In genomic region chr2:231412616-231412963, GRCh38 we compare ENCODE assay signal across 9 cellular contexts. TPM values are rescaled to one million over a fixed set of nuclear protein-coding genes. Genes with fewer than 3 reads are reported as not detected.
A peak's percentile ranks its signal among the peaks of the same experiment; 100 is the strongest.
DNase-seq lines count a peak whose midpoint lies in the region; ATAC-seq and TF ChIP-seq lines count a peak whose summit lies in the region.
"Had no signal": no experiment of that assay in that cellular context is flagged by ENCODE, and none has a peak within 500 bp of the region (broad histone marks: within the 10 kb centered on the region; RNA-seq: fewer than 3 reads in every experiment).

No MANE protein-coding gene starts in this region.

- ATAC-seq in GM21717 (IDR thresholded peaks at IDR 0.05; ENCODE audit: unreplicated experiment) (peak; percentile 3), right cardiac atrium (peak; percentile 8 to 14)

- H3F3A ChIP-seq in SK-N-SH (replicated peaks; ENCODE audit: insufficient read depth): peaks cover 7% of the 10 kb centered on the region

- no peaks in the 10 kb centered on the region for H4K20me1 ChIP-seq in SK-N-SH (ENCODE audit: insufficient read depth)

- H3K9me3 ChIP-seq in SK-N-SH (no peaks in the 10 kb centered on the region), right cardiac atrium (ENCODE audit: control insufficient read depth, low read length) (no peaks in the 10 kb centered on the region)

- no peaks in the 10 kb centered on the region for H3K9me2 ChIP-seq in SK-N-SH

- POLR2A ChIA-PET in SK-N-SH (lab: Yijun Ruan, JAX): interaction anchor here (0.6 to 1.6 kb wide), 4 partner anchors 12 to 52 kb away, joined by 3 to 7 read pairs (median 4); partner anchors contain the start of gene NCL
- POLR2A ChIA-PET in activated CD4-positive, alpha-beta memory T cell treated with anti-CD3 and anti-CD28 coated beads for 36 hours (lab: Charles Lee): no interaction called here

- no peak for TF ChIP-seq CTCF in SK-N-SH (IDR thresholded peaks at IDR 0.05)

- no peak overlapping the region for H3K4me3 Mint-ChIP-seq in activated CD4-positive, alpha-beta memory T cell treated with anti-CD3 and anti-CD28 coated beads for 36 hours

- H3K27ac ChIP-seq in SK-N-SH (ENCODE audit: low read depth in 2 of 2, low read length in 1 of 2): no peak overlapping the region
- no peak overlapping the region for H3K27ac ChIP-seq in right cardiac atrium (ENCODE audit: low read length)
- H3K27ac ChIP-seq in skin epidermis: peak overlapping the region in 2 of 21 experiments; percentile 3 to 45

- H3K4me1 ChIP-seq in SK-N-SH (ENCODE audit: control insufficient read depth in 1 of 2, insufficient read depth in 2 of 2, low read depth in 1 of 2, low read length in 1 of 2) (peaks cover 3% of the 10 kb centered on the region in 2 experiments; a peak in 1 of 4 replicates), right cardiac atrium (ENCODE audit: control insufficient read depth, insufficient read depth, low read length) (no peaks in the 10 kb centered on the region)

- H3K27me3 Mint-ChIP-seq in activated CD4-positive, alpha-beta memory T cell treated with anti-CD3 and anti-CD28 coated beads for 36 hours: peaks cover 36% of the 10 kb centered on the region

- H3K4me1 Mint-ChIP-seq in activated CD4-positive, alpha-beta memory T cell treated with anti-CD3 and anti-CD28 coated beads for 36 hours (ENCODE audit: low read depth): peaks cover 7% of the 10 kb centered on the region

- intact Hi-C loops in right cardiac atrium (cut with DNase I): loop anchor here (5.0 to 10.0 kb wide), 3 partner anchors 115 to 308 kb away; no protein-coding TSS in a partner anchor
- intact Hi-C loops in activated CD4-positive, alpha-beta memory T cell treated with anti-CD3 and anti-CD28 coated beads for 36 hours (cut with micrococcal nuclease): loop anchor here (1.0 to 5.0 kb wide), 4 partner anchors 40 to 310 kb away; no protein-coding TSS in a partner anchor

- no peak overlapping the region for H3K27ac Mint-ChIP-seq in activated CD4-positive, alpha-beta memory T cell treated with anti-CD3 and anti-CD28 coated beads for 36 hours

- WGBS in SK-N-SH (ENCODE audit: low lambda C conversion rate): 41% methylated on average over 7 of the region's 9 CpGs
- 38% methylated on average over 9 of the region's 9 CpGs for WGBS in right cardiac atrium

- H3K79me2 ChIP-seq in SK-N-SH (ENCODE audit: insufficient read depth): no peaks in the 10 kb centered on the region

- no peak for TF ChIP-seq EP300 in SK-N-SH (IDR thresholded peaks at IDR 0.05; ENCODE audit: borderline replicate concordance in 1 of 2, low read depth in 1 of 2, low read length in 1 of 2)

- CTCF ChIA-PET in SK-N-SH (lab: Yijun Ruan, JAX): interaction anchor here (0.6 to 17.2 kb wide), 73 partner anchors 8 to 534 kb away, joined by 3 to 302 read pairs (median 5); partner anchors contain the start of genes ARMC9 and NCL
- CTCF ChIA-PET in activated CD4-positive, alpha-beta memory T cell treated with anti-CD3 and anti-CD28 coated beads for 36 hours (lab: Charles Lee): interaction anchor here (0.6 to 2.7 kb wide), 8 partner anchors 17 to 588 kb away, joined by 3 to 15 read pairs (median 4); partner anchors contain the start of gene B3GNT7

- H3K36me3 Mint-ChIP-seq in activated CD4-positive, alpha-beta memory T cell treated with anti-CD3 and anti-CD28 coated beads for 36 hours: peaks cover 6% of the 10 kb centered on the region

- no peaks in the 10 kb centered on the region for H3K27me3 ChIP-seq in SK-N-SH (ENCODE audit: insufficient read depth)
- no peaks in the 10 kb centered on the region for H3K27me3 ChIP-seq in right cardiac atrium (ENCODE audit: control insufficient read depth, insufficient read depth)

- H3K4me3 ChIP-seq in SK-N-SH (ENCODE audit: low read depth in 2 of 2, low read length in 1 of 2) (peak overlapping the region; percentile 64 to 70), right cardiac atrium (ENCODE audit: low read length) (peak overlapping the region; percentile 51), skin epidermis (peak overlapping the region in 4 of 7 experiments; percentile 35 to 47 (median 44))

- peak overlapping the region; percentile 83 for H2AFZ ChIP-seq in SK-N-SH (ENCODE audit: low read depth)

- peaks cover 14% of the 10 kb centered on the region for H3K9me3 Mint-ChIP-seq in activated CD4-positive, alpha-beta memory T cell treated with anti-CD3 and anti-CD28 coated beads for 36 hours

- H3K36me3 ChIP-seq in SK-N-SH (replicated peaks in 1 of 2; ENCODE audit: control insufficient read depth in 1 of 2, insufficient read depth in 2 of 2, low read length in 1 of 2): no peaks in the 10 kb centered on the region

- peak; percentile 26 for DNase-seq in SK-N-SH
- no peak for DNase-seq in right cardiac atrium
- no peak for DNase-seq in DMS79 (lab: John Stamatoyannopoulos, UW)
- no peak for DNase-seq in midbrain (lab: John Stamatoyannopoulos, UW)
- DNase-seq in putamen (ENCODE audit: low spot score): no peak
- DNase-seq in activated CD4-positive, alpha-beta memory T cell treated with anti-CD3 and anti-CD28 coated beads for 36 hours: no peak

- TF ChIP-seq RAD21 in SK-N-SH (IDR thresholded peaks at IDR 0.05; ENCODE audit: low read length): no peak

- H3K9ac ChIP-seq in SK-N-SH: peak overlapping the region; percentile 90; the same call in 1 of the 2 replicates

- peak overlapping the region; percentile 97 for H3K4me2 ChIP-seq in SK-N-SH

TF ChIP-seq in SK-N-SH, 30 proteins besides CTCF, POLR2A, EP300 and RAD21:
- no peak for TF ChIP-seq RXRA (IDR thresholded peaks at IDR 0.05; ENCODE audit: borderline replicate concordance, low read depth)
- TF ChIP-seq MAX (IDR thresholded peaks at IDR 0.05; ENCODE audit: low read depth): 0 out of 2 replicates have a peak, but pooled peaks have one; percentile 3

RNA-seq across cellular contexts. Expression of gene B3GNT7, which starts 17.1 kb away (rescaled TPM):
- polyA plus RNA-seq in SK-N-SH (2012; rRNA removed): 0.05 and 0.12 TPM in 2 replicates
- polyA plus RNA-seq in SK-N-SH (2012; cell fraction: cytosol; rRNA removed): 0.04 TPM in 2 replicates
- polyA plus RNA-seq in SK-N-SH (2012; cell fraction: nucleus; rRNA removed): 0.19 and 0.30 TPM in 2 replicates
- total RNA-seq in right cardiac atrium: 1 to 10 TPM; 4.1 to 7.3 (median 5.9) TPM
- polyA plus RNA-seq in right cardiac atrium: 2.5 TPM
- not detected for total RNA-seq in activated CD4-positive, alpha-beta memory T cell treated with anti-CD3 and anti-CD28 coated beads for 36 hours
- total RNA-seq: T-helper 2 cell treated with Interferon-gamma antibody and Interleukin-4, amounts not matched to agents 100 ng/mL and 5 ng/mL, for 36 hours had no signal

RNA-seq across cellular contexts. Expression of gene NCL, which starts 51.7 kb away (rescaled TPM):
- 256 and 285 TPM in 2 replicates for polyA plus RNA-seq in SK-N-SH (2012; rRNA removed)
- 363 and 421 TPM in 2 replicates for polyA plus RNA-seq in SK-N-SH (2012; cell fraction: cytosol; rRNA removed)
- polyA plus RNA-seq in SK-N-SH (2012; cell fraction: nucleus; rRNA removed): 77.5 and 158 TPM in 2 replicates
- 100 to 1,000 TPM; 251 to 327 (median 267) TPM for total RNA-seq in right cardiac atrium
- 122 TPM for polyA plus RNA-seq in right cardiac atrium
- total RNA-seq in activated CD4-positive, alpha-beta memory T cell treated with anti-CD3 and anti-CD28 coated beads for 36 hours: 100 to 1,000 TPM; 902 to 918 TPM

Comparison
In these comparisons a context has a peak if more than half of its experiments do, and no peak if none do; other contexts are left out.
1. RNA of gene B3GNT7, which starts 17.1 kb away (total RNA-seq): 4.1 to 7.3 TPM in right cardiac atrium; not detected in activated CD4-positive, alpha-beta memory T cell treated with anti-CD3 and anti-CD28 coated beads for 36 hours; every median in the first group is over 4 times any median in the second.
2. Peak in every context shown above with its lines, with median percentiles within 50 percentile points of each other: H3K4me3 ChIP-seq.